Comparison of ENCODE assay signal across 24 cellular contexts in the genomic region with DNA sequence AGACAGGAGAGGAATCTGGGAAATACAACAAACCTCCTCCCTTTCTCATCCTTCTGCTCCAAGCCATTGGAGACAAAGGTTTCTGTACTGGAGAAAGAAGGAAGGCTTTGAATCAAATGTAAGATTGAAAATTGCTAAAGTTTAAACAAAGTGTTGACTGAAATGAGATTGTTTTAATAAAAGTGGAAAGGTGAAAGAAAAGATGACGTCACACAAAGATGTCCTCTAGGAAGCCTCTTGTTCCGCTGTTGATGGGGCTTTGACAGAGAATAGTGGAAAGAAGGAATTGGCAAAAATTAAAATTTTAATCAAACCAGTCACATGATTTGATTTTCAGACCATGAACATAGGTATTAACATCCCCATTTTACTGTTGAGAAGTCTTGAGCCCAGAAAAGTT.
A peak's percentile ranks its signal among the peaks of the same experiment; 100 is the strongest.
DNase-seq lines count a peak whose midpoint lies in the region; ATAC-seq, FAIRE-seq and TF ChIP-seq lines count a peak whose summit lies in the region.
"Had no signal": no experiment of that assay in that cellular context is flagged by ENCODE, and none has a peak within 500 bp of the region (broad histone marks: within the 10 kb centered on the region; RNA-seq: fewer than 3 reads in every experiment).

No MANE protein-coding gene starts in this region.

- no peak overlapping the region for H2BK15ac ChIP-seq in mesendoderm (replicated peaks; ENCODE audit: low read depth)

- no peak overlapping the region for H3K4ac ChIP-seq in mesendoderm (ENCODE audit: low read depth, low read length)

- H3K4me3 ChIP-seq in HUES6 (ENCODE audit: low read depth, low read length) (no peak overlapping the region), GM12878 (no peak overlapping the region), mesendoderm (ENCODE audit: low read length) (no peak overlapping the region)
- H3K4me3 ChIP-seq: BLaER1 had no signal

- TF ChIP-seq CTCF in GM12878 (IDR thresholded peaks at IDR 0.05 in 2 of 3, conservative IDR thresholded peaks at IDR 0.05 in 1 of 3; ENCODE audit: control insufficient read depth in 2 of 3, extremely low read depth in 1 of 3, insufficient read depth in 1 of 3, low read depth in 3 of 3, low read length in 3 of 3) = no peak

- CTCF ChIA-PET in GM12878 (lab: Yijun Ruan, JAX) = no interaction called here
- CTCF ChIA-PET in activated CD8-positive, alpha-beta T cell treated with anti-CD3 and anti-CD28 coated beads, Interleukin-2, amount 10 ng/mL, durations not matched to agents 7 days and 5 days (lab: Charles Lee) = no interaction called here

- TF ChIP-seq EP300 in GM12878 (IDR thresholded peaks at IDR 0.05; ENCODE audit: borderline replicate concordance in 1 of 2, control insufficient read depth in 1 of 2, low read depth in 2 of 2, low read length in 2 of 2) = no peak

- H3K79me2 ChIP-seq in GM12878 (ENCODE audit: control insufficient read depth, insufficient read depth, low read length) (no peaks in the 10 kb centered on the region), mesendoderm (ENCODE audit: control insufficient read depth, insufficient read depth, low read length) (no peaks in the 10 kb centered on the region)

- DNase-seq in GM12878 (ENCODE audit: low read depth, low spot score) (no peak), mesendoderm (no peak), middle frontal gyrus (ENCODE audit: extremely low spot score, low spot score) (no peak)
- DNase-seq in activated CD8-positive, alpha-beta T cell treated with anti-CD3 and anti-CD28 coated beads, Interleukin-2, amount 10 ng/mL, durations not matched to agents 7 days and 5 days = no peak
- DNase-seq: 8988T; ACHN; BE2C; C1 segment of cervical spinal cord; CD4-positive, alpha-beta memory T cell; CD4-positive, CD25-positive, alpha-beta regulatory T cell; CD8-positive, alpha-beta memory T cell; COR-L47; DMS 273 treated with DMSO at 0.1 percent for 48 hours; DMS153; DMS53; DMS79; DND-41; EL; GDM1 had no signal

- intact Hi-C loops in GM12878 (cut with micrococcal nuclease; ENCODE audit: unreplicated experiment) = no loop called here

- peak overlapping the region; percentile 61 for H2BK120ac ChIP-seq in mesendoderm (ENCODE audit: low read depth, low read length)

- H3K36me3 Mint-ChIP-seq in activated CD8-positive, alpha-beta T cell treated with anti-CD3 and anti-CD28 coated beads, Interleukin-2, amount 10 ng/mL, durations not matched to agents 7 days and 5 days (ENCODE audit: low read depth) = no peaks in the 10 kb centered on the region
- H3K36me3 Mint-ChIP-seq: CD14-positive monocyte; CD4-positive, alpha-beta memory T cell; CD4-positive, CD25-positive, alpha-beta regulatory T cell; CD8-positive, alpha-beta memory T cell had no signal

- no TSS peak for BruUV-seq in GM12878 (replicated peaks; lab: Mats Ljungman, UMichigan)

- H3K27me3 ChIP-seq in HUES6 (ENCODE audit: control insufficient read depth, insufficient read depth, low read length) = no peaks in the 10 kb centered on the region
- H3K27me3 ChIP-seq in GM12878 (replicated peaks in 1 of 2; ENCODE audit: control insufficient read depth in 2 of 2, insufficient read depth in 2 of 2, low read length in 1 of 2) = no peaks in the 10 kb centered on the region; a peak in 1 of 4 replicates
- no peaks in the 10 kb centered on the region for H3K27me3 ChIP-seq in mesendoderm (ENCODE audit: insufficient read depth, low read length, poor library complexity)
- H3K27me3 ChIP-seq: BE2C, BLaER1 had no signal

- no peak overlapping the region for H3K56ac ChIP-seq in mesendoderm (ENCODE audit: low read length)

- no peaks in the 10 kb centered on the region for H3K4me1 Mint-ChIP-seq in activated CD8-positive, alpha-beta T cell treated with anti-CD3 and anti-CD28 coated beads, Interleukin-2, amount 10 ng/mL, durations not matched to agents 7 days and 5 days (ENCODE audit: low read depth)
- H3K4me1 Mint-ChIP-seq: CD14-positive monocyte; CD4-positive, alpha-beta memory T cell; CD4-positive, CD25-positive, alpha-beta regulatory T cell; CD8-positive, alpha-beta memory T cell had no signal

- H3K36me3 ChIP-seq in HUES6 (ENCODE audit: control insufficient read depth, insufficient read depth, low read length) (no peaks in the 10 kb centered on the region), GM12878 (ENCODE audit: control insufficient read depth in 2 of 2, insufficient read depth in 2 of 2, low read length in 1 of 2) (no peaks in the 10 kb centered on the region), mesendoderm (ENCODE audit: control insufficient read depth, insufficient read depth, low read length) (no peaks in the 10 kb centered on the region)
- H3K36me3 ChIP-seq: BE2C, BLaER1 had no signal

- in situ Hi-C loops in GM12878 (cut with MboI) = no loop called here

- no peak overlapping the region for H3K4me2 ChIP-seq in GM12878 (ENCODE audit: control insufficient read depth, insufficient read depth)
- no peak overlapping the region for H3K4me2 ChIP-seq in mesendoderm (ENCODE audit: low read length)
- H3K4me2 ChIP-seq: BLaER1 had no signal

- H3K9me3 Mint-ChIP-seq in activated CD8-positive, alpha-beta T cell treated with anti-CD3 and anti-CD28 coated beads, Interleukin-2, amount 10 ng/mL, durations not matched to agents 7 days and 5 days (ENCODE audit: insufficient read depth) = peaks cover 7% of the 10 kb centered on the region

- H4K5ac ChIP-seq in mesendoderm (ENCODE audit: low read length) = no peak overlapping the region

- TF ChIP-seq RAD21 in GM12878 (IDR thresholded peaks at IDR 0.05; ENCODE audit: insufficient read depth, low read depth, low read length) = no peak

- ATAC-seq in GM12878 = no peak
- ATAC-seq in activated CD8-positive, alpha-beta T cell treated with anti-CD3 and anti-CD28 coated beads, Interleukin-2, amount 10 ng/mL, durations not matched to agents 7 days and 5 days = no peak

- no peak overlapping the region for H2AFZ ChIP-seq in GM12878 (ENCODE audit: control insufficient read depth, low read depth, low read length)

- no peak overlapping the region for H4K8ac ChIP-seq in mesendoderm (ENCODE audit: low read depth, low read length)

- 21% methylated on average over 2 of the region's 2 CpGs for WGBS in GM12878 (ENCODE audit: insufficient coverage, insufficient replicate concordance, low lambda C conversion rate, missing lambda C conversion rate)
- WGBS in mesendoderm (ENCODE audit: extremely low coverage, insufficient coverage, low lambda C conversion rate) = no CpG with 5 or more reads among the region's 2 CpGs

- H3K27ac Mint-ChIP-seq in activated CD8-positive, alpha-beta T cell treated with anti-CD3 and anti-CD28 coated beads, Interleukin-2, amount 10 ng/mL, durations not matched to agents 7 days and 5 days = no peak overlapping the region
- H3K27ac Mint-ChIP-seq: CD14-positive monocyte; CD4-positive, alpha-beta memory T cell; CD4-positive, CD25-positive, alpha-beta regulatory T cell had no signal

- no peak overlapping the region for H3K23ac ChIP-seq in mesendoderm (ENCODE audit: low read length)

- RAD21 ChIA-PET in GM12878 (lab: Charles Lee; ENCODE audit: unreplicated experiment) = no interaction called here

- TF ChIP-seq POLR2A in GM12878 (IDR thresholded peaks at IDR 0.05; ENCODE audit: low read depth, low read length) = no peak

- H3K9ac ChIP-seq in HUES6 (ENCODE audit: low read length) (no peak overlapping the region), GM12878 (ENCODE audit: control insufficient read depth, insufficient read depth, low read length) (no peak overlapping the region), mesendoderm (ENCODE audit: low read length) (no peak overlapping the region)
- H3K9ac ChIP-seq: BLaER1 had no signal

- SMC1A ChIA-PET in GM12878 (lab: Charles Lee; ENCODE audit: uncharacterized antibody, unreplicated experiment) = no interaction called here

- H3K27ac ChIP-seq in HUES6 (ENCODE audit: low read depth, low read length) = peak overlapping the region; percentile 97; the same call in 1 of the 2 replicates
- H3K27ac ChIP-seq in GM12878 (ENCODE audit: control insufficient read depth, insufficient read depth) = no peak overlapping the region
- H3K27ac ChIP-seq in mesendoderm (ENCODE audit: low read depth, low read length) = no peak overlapping the region
- H3K27ac ChIP-seq: BLaER1 had no signal

- no peaks in the 10 kb centered on the region for H3K27me3 Mint-ChIP-seq in activated CD8-positive, alpha-beta T cell treated with anti-CD3 and anti-CD28 coated beads, Interleukin-2, amount 10 ng/mL, durations not matched to agents 7 days and 5 days (ENCODE audit: low read depth)
- H3K27me3 Mint-ChIP-seq: CD4-positive, alpha-beta memory T cell; CD4-positive, CD25-positive, alpha-beta regulatory T cell; CD8-positive, alpha-beta memory T cell had no signal

- no peaks in the 10 kb centered on the region for H3K79me1 ChIP-seq in mesendoderm (ENCODE audit: low read length)

- H2AK5ac ChIP-seq in mesendoderm (ENCODE audit: low read length) = no peak overlapping the region

- H4K20me1 ChIP-seq in GM12878 (ENCODE audit: control insufficient read depth, insufficient read depth) = no peaks in the 10 kb centered on the region
- H4K20me1 ChIP-seq: BLaER1 had no signal

- peak overlapping the region; percentile 72 for H2BK5ac ChIP-seq in mesendoderm (ENCODE audit: low read length)

- POLR2A ChIA-PET in GM12878 (lab: Charles Lee) = no interaction called here
- POLR2A ChIA-PET in activated CD8-positive, alpha-beta T cell treated with anti-CD3 and anti-CD28 coated beads, Interleukin-2, amount 10 ng/mL, durations not matched to agents 7 days and 5 days (lab: Charles Lee) = no interaction called here

- H3K4me1 ChIP-seq in HUES6 (ENCODE audit: control insufficient read depth, insufficient read depth, low read length) = peaks cover 39% of the 10 kb centered on the region
- no peaks in the 10 kb centered on the region for H3K4me1 ChIP-seq in GM12878 (ENCODE audit: control insufficient read depth, insufficient read depth, low read length)
- H3K4me1 ChIP-seq in mesendoderm (ENCODE audit: control insufficient read depth, low read depth, low read length) = peaks cover 2% of the 10 kb centered on the region
- H3K4me1 ChIP-seq: BE2C, BLaER1 had no signal

- FAIRE-seq in GM12878 (lab: Jason Lieb, UNC) = no peak
- FAIRE-seq: GM12891, GM19239 had no signal

- peak overlapping the region; percentile 51 for H3K18ac ChIP-seq in mesendoderm (ENCODE audit: low read length)

- no peak overlapping the region for H3K4me3 Mint-ChIP-seq in activated CD8-positive, alpha-beta T cell treated with anti-CD3 and anti-CD28 coated beads, Interleukin-2, amount 10 ng/mL, durations not matched to agents 7 days and 5 days
- H3K4me3 Mint-ChIP-seq: CD14-positive monocyte; CD4-positive, alpha-beta memory T cell; CD4-positive, CD25-positive, alpha-beta regulatory T cell; CD8-positive, alpha-beta memory T cell had no signal

- H3K9me3 ChIP-seq in HUES6 (ENCODE audit: control insufficient read depth, insufficient read depth, low read depth, low read length) (no peaks in the 10 kb centered on the region), GM12878 (replicated peaks; ENCODE audit: control insufficient read depth, insufficient read depth, low read length) (no peaks in the 10 kb centered on the region)
- H3K9me3 ChIP-seq: BE2C, BLaER1 had no signal

TF ChIP-seq in GM12878, 131 proteins besides CTCF, POLR2A, EP300 and RAD21 (continues in another document):
- peak; percentile 49 for TF ChIP-seq ATF7 (IDR thresholded peaks at IDR 0.05; ENCODE audit: low read depth)
